ENCODE assay signal across 2 cellular contexts in genomic region chr9:109113892-109114609, GRCh38.
TF ChIP-seq lines count a peak whose summit lies in the region.

No MANE protein-coding gene starts in this region.

TF ChIP-seq in IMR-90, 13 proteins besides CTCF, POLR2A, EP300 and RAD21 (continued from another document):
- TF ChIP-seq CEBPB (IDR thresholded peaks at IDR 0.05; ENCODE audit: low read depth, low read length) (no peak), MXI1 (IDR thresholded peaks at IDR 0.05; ENCODE audit: borderline replicate concordance, low read depth, low read length) (no peak), MAZ (IDR thresholded peaks at IDR 0.05; ENCODE audit: borderline replicate concordance, low read depth, low read length) (no peak), NFE2L2 (IDR thresholded peaks at IDR 0.05; ENCODE audit: low read depth, low read length) (no peak), RCOR1 (IDR thresholded peaks at IDR 0.05; ENCODE audit: insufficient replicate concordance, low read length) (no peak), RFX5 (IDR thresholded peaks at IDR 0.05; ENCODE audit: low read depth, low read length) (no peak), MAFK (IDR thresholded peaks at IDR 0.05; ENCODE audit: low read depth, low read length) (no peak)

TF ChIP-seq in WTC11, 78 proteins besides CTCF, POLR2A, EP300 and RAD21 (continued from another document):
- TF ChIP-seq ZBTB43 (CRISPR knock-in tag; IDR thresholded peaks at IDR 0.05) = no peak
- no peak for TF ChIP-seq ZNF232 (CRISPR knock-in tag; IDR thresholded peaks at IDR 0.05)
- no peak for TF ChIP-seq IRF2 (CRISPR knock-in tag; IDR thresholded peaks at IDR 0.05; ENCODE audit: borderline replicate concordance, low read depth)
- no peak for TF ChIP-seq FOXP1 (CRISPR knock-in tag; IDR thresholded peaks at IDR 0.05; ENCODE audit: borderline replicate concordance)
- TF ChIP-seq, protein P1, sequence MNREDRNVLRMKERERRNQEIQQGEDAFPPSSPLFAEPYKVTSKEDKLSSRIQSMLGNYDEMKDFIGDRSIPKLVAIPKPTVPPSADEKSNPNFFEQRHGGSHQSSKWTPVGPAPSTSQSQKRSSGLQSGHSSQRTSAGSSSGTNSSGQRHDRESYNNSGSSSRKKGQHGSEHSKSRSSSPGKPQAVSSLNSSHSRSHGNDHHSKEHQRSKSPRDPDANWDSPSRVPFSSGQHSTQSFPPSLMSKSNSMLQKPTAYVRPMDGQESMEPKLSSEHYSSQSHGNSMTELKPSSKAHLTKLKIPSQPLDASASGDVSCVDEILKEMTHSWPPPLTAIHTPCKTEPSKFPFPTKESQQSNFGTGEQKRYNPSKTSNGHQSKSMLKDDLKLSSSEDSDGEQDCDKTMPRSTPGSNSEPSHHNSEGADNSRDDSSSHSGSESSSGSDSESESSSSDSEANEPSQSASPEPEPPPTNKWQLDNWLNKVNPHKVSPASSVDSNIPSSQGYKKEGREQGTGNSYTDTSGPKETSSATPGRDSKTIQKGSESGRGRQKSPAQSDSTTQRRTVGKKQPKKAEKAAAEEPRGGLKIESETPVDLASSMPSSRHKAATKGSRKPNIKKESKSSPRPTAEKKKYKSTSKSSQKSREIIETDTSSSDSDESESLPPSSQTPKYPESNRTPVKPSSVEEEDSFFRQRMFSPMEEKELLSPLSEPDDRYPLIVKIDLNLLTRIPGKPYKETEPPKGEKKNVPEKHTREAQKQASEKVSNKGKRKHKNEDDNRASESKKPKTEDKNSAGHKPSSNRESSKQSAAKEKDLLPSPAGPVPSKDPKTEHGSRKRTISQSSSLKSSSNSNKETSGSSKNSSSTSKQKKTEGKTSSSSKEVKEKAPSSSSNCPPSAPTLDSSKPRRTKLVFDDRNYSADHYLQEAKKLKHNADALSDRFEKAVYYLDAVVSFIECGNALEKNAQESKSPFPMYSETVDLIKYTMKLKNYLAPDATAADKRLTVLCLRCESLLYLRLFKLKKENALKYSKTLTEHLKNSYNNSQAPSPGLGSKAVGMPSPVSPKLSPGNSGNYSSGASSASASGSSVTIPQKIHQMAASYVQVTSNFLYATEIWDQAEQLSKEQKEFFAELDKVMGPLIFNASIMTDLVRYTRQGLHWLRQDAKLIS (CRISPR knock-in tag; IDR thresholded peaks at IDR 0.05; ENCODE audit: borderline replicate concordance) = no peak
- no peak for TF ChIP-seq GRHL2 (CRISPR knock-in tag; IDR thresholded peaks at IDR 0.05; ENCODE audit: insufficient replicate concordance, severe bottlenecking)
- TF ChIP-seq HMGXB4 (CRISPR knock-in tag; IDR thresholded peaks at IDR 0.05) = no peak
- TF ChIP-seq, protein P2, sequence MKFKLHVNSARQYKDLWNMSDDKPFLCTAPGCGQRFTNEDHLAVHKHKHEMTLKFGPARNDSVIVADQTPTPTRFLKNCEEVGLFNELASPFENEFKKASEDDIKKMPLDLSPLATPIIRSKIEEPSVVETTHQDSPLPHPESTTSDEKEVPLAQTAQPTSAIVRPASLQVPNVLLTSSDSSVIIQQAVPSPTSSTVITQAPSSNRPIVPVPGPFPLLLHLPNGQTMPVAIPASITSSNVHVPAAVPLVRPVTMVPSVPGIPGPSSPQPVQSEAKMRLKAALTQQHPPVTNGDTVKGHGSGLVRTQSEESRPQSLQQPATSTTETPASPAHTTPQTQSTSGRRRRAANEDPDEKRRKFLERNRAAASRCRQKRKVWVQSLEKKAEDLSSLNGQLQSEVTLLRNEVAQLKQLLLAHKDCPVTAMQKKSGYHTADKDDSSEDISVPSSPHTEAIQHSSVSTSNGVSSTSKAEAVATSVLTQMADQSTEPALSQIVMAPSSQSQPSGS (CRISPR knock-in tag; IDR thresholded peaks at IDR 0.05; ENCODE audit: borderline replicate concordance, low read depth) = no peak
